In the genomic region with DNA sequence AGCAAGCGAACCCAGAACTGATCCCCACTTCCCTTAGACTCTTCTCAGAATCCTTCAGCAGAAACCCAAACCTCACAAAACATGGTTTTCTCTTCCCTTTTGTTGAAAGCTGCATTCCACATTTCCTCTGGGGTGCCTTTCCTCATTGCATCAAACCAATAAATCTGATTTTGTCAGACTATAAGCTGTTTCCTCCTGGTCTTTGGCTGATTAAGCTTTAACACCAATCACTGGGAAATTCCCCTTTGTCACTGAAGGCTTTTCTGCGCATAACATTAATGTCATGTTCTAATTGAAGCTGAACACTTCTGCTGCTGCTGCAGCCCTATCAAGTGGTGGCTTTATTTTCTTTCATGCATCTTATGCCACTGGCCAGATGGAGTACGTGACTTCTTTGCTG, we compare ENCODE assay signal across 16 cellular contexts.
"Had no signal": no experiment of that assay in that cellular context is flagged by ENCODE, and none has a peak within 500 bp of the region (broad histone marks: within the 10 kb centered on the region; RNA-seq: fewer than 3 reads in every experiment).

No MANE protein-coding gene starts in this region.

- H3K9me3 Mint-ChIP-seq: endodermal cell, neural crest cell had no signal

- H3K4me1 ChIP-seq: gastrocnemius medialis, heart left ventricle had no signal

- H3K27ac ChIP-seq: gastrocnemius medialis, heart left ventricle, ovary, thoracic aorta had no signal

- H3K4me1 Mint-ChIP-seq: activated CD8-positive, alpha-beta memory T cell treated with anti-CD3 and anti-CD28 coated beads, Interleukin-2, amount 10 ng/mL, durations not matched to agents 7 days and 5 days; endodermal cell; neural crest cell had no signal

- H3K27me3 Mint-ChIP-seq: activated CD8-positive, alpha-beta memory T cell treated with anti-CD3 and anti-CD28 coated beads, Interleukin-2, amount 10 ng/mL, durations not matched to agents 7 days and 5 days had no signal

- H3K4me3 Mint-ChIP-seq: activated CD8-positive, alpha-beta memory T cell treated with anti-CD3 and anti-CD28 coated beads, Interleukin-2, amount 10 ng/mL, durations not matched to agents 7 days and 5 days; endodermal cell; neural crest cell had no signal

- H3K4me3 ChIP-seq: gastrocnemius medialis, heart left ventricle, ovary, thoracic aorta had no signal

- H3K27me3 ChIP-seq: gastrocnemius medialis, heart left ventricle, ovary had no signal

- H3K36me3 Mint-ChIP-seq: activated CD8-positive, alpha-beta memory T cell treated with anti-CD3 and anti-CD28 coated beads, Interleukin-2, amount 10 ng/mL, durations not matched to agents 7 days and 5 days had no signal

- DNase-seq: activated CD4-positive, CD25-positive, alpha-beta regulatory T cell treated with anti-CD3 and anti-CD28 coated beads, Interleukin-2, amount 50 U/mL, for 72 hours; activated CD8-positive, alpha-beta memory T cell treated with anti-CD3 and anti-CD28 coated beads, Interleukin-2, amount 10 ng/mL, durations not matched to agents 7 days and 5 days; activated naive CD4-positive, alpha-beta T cell treated with anti-CD3 and anti-CD28 coated beads, Interleukin-2, amount 50 U/mL, for 16 hours; activated T-cell treated with anti-CD3 and anti-CD28 coated beads, Interleukin-2, amount 50 U/mL, for 1 hour; endodermal cell; erythroblast; gastrocnemius medialis; heart left ventricle; ovary; stimulated activated CD4-positive, alpha-beta T cell treated with anti-CD3 and anti-CD28 coated beads, Interleukin-1b, Interleukin-23, amount 100 ng/mL, for 48 hours; T-helper 9 cell had no signal

- FAIRE-seq: astrocyte, bronchial epithelial cell, islet of Langerhans had no signal

- H3K36me3 ChIP-seq: gastrocnemius medialis, heart left ventricle, ovary, thoracic aorta had no signal

- H3K9me3 ChIP-seq: gastrocnemius medialis, heart left ventricle, ovary, thoracic aorta had no signal

- ATAC-seq: activated CD8-positive, alpha-beta memory T cell treated with anti-CD3 and anti-CD28 coated beads, Interleukin-2, amount 10 ng/mL, durations not matched to agents 7 days and 5 days; gastrocnemius medialis; heart left ventricle had no signal

- H3K27ac Mint-ChIP-seq: activated CD8-positive, alpha-beta memory T cell treated with anti-CD3 and anti-CD28 coated beads, Interleukin-2, amount 10 ng/mL, durations not matched to agents 7 days and 5 days; endodermal cell had no signal
